Comparison of ENCODE assay signal across 11 cellular contexts in the genomic region with DNA sequence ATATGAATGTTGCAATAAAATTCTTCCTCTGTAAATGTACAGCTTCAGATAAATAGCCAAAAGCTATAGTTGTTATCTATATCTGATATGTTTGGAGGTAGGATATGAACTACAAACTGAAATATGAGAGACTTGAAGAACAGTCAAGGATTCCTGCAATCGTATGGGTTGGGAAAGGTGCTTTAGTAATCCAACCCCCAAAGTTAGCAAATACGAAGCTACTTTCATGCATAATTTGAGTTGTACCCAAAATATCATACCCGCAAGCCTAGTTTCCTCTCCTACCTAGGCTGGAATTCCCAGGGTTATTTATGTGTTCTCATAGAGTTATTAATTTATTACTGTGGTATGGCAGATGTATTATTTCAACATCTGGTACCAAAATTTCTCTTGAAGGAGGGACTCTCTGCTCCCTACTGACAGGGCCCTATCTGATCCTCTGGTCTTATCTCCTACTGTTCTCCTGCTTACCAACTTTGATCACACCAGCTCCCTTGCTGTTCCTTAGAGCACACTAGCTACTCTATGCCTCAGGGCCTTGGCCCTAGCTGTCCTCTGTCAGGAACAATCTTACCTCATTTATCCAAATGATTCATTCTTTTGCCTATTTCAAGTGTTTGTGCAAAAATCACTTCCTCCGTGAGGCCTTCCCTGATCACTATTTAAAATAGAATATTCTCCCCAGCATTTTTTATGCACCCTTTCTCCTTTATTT.
DNase-seq lines count a peak whose midpoint lies in the region; ATAC-seq, FAIRE-seq and TF ChIP-seq lines count a peak whose summit lies in the region.
"Had no signal": no experiment of that assay in that cellular context is flagged by ENCODE, and none has a peak within 500 bp of the region (broad histone marks: within the 10 kb centered on the region; RNA-seq: fewer than 3 reads in every experiment).

No MANE protein-coding gene starts in this region.

- peak; percentile 44 for FAIRE-seq in keratinocyte (lab: Jason Lieb, UNC)

- no peak for ATAC-seq in GM21529 (IDR thresholded peaks at IDR 0.05; ENCODE audit: unreplicated experiment)

- no peaks in the 10 kb centered on the region for H3K9me1 ChIP-seq in keratinocyte (ENCODE audit: control insufficient read depth, extremely low read depth, insufficient read depth, low read length)

- H2AFZ ChIP-seq in keratinocyte (ENCODE audit: control insufficient read depth, low read length): peak overlapping the region; percentile 56

- H3K4me1 ChIP-seq in ascending aorta: peaks cover 0 to 8% of the 10 kb centered on the region in 2 donors
- H3K4me1 ChIP-seq in keratinocyte (ENCODE audit: control insufficient read depth, extremely low read depth, insufficient read depth, low read length): peaks cover 16% of the 10 kb centered on the region
- peaks cover 3 to 31% (median 6%) of the 10 kb centered on the region in 4 donors for H3K4me1 ChIP-seq in tibial artery

- no peak for TF ChIP-seq CTCF in ascending aorta (IDR thresholded peaks at IDR 0.05)
- TF ChIP-seq CTCF in keratinocyte (optimal IDR thresholded peaks at IDR 0.05 in 1 of 3, IDR thresholded peaks at IDR 0.05 in 1 of 3, conservative IDR thresholded peaks at IDR 0.05 in 1 of 3; ENCODE audit: extremely low read depth in 1 of 3, insufficient read depth in 2 of 3, low read length in 3 of 3): no peak
- no peak for TF ChIP-seq CTCF in tibial artery (IDR thresholded peaks at IDR 0.05)

- H3K27me3 ChIP-seq in ascending aorta: no peaks in the 10 kb centered on the region
- no peaks in the 10 kb centered on the region for H3K27me3 ChIP-seq in keratinocyte (ENCODE audit: control insufficient read depth, extremely low read depth, insufficient read depth, low read length)
- no peaks in the 10 kb centered on the region for H3K27me3 ChIP-seq in tibial artery

- H4K20me1 ChIP-seq in keratinocyte (ENCODE audit: control insufficient read depth, extremely low read depth, insufficient read depth, low read length): no peaks in the 10 kb centered on the region

- H3K27ac ChIP-seq in ascending aorta (peak overlapping the region; percentile 15 to 58), keratinocyte (ENCODE audit: control insufficient read depth, insufficient read depth, low read length) (peak overlapping the region; percentile 43), tibial artery (peak overlapping the region; percentile 60)

- dilution Hi-C loops in keratinocyte (cut with MboI; ENCODE audit: extremely low pct_ligation_motif_present, low sequenced_read_pairs): no loop called here

- intact Hi-C loops in ascending aorta (cut with DNase I) (loop anchor here (2.0 to 10.0 kb wide), 7 partner anchors 286 to 1348 kb away; a partner anchor contains a TSS), tibial artery (cut with DNase I; ENCODE audit: low total_unique reads) (loop anchor here (10.0 kb wide), 2 partner anchors 508 to 858 kb away; a partner anchor contains a TSS)

- peaks cover 13% of the 10 kb centered on the region for H3K79me2 ChIP-seq in keratinocyte (ENCODE audit: control insufficient read depth, insufficient read depth, low read length)

- H3K9me3 ChIP-seq in ascending aorta: no peaks in the 10 kb centered on the region
- no peaks in the 10 kb centered on the region for H3K9me3 ChIP-seq in keratinocyte (ENCODE audit: control insufficient read depth, low read depth, low read length)
- H3K9me3 ChIP-seq in tibial artery: no peaks in the 10 kb centered on the region

- no peak overlapping the region for H3K9ac ChIP-seq in keratinocyte (ENCODE audit: control insufficient read depth, extremely low read depth, insufficient read depth, low read length)

- H3K36me3 ChIP-seq in ascending aorta: no peaks in the 10 kb centered on the region
- H3K36me3 ChIP-seq in keratinocyte (ENCODE audit: control insufficient read depth in 2 of 2, extremely low read depth in 1 of 2, insufficient read depth in 2 of 2, low read length in 2 of 2): no peaks in the 10 kb centered on the region
- no peaks in the 10 kb centered on the region for H3K36me3 ChIP-seq in tibial artery

- no peak overlapping the region for H3K4me3 ChIP-seq in ascending aorta
- H3K4me3 ChIP-seq in keratinocyte (ENCODE audit: control insufficient read depth in 2 of 3, extremely low read depth in 1 of 3, insufficient read depth in 2 of 3, low read depth in 1 of 3, low read length in 3 of 3): no peak overlapping the region
- H3K4me3 ChIP-seq in tibial artery: no peak overlapping the region

- DNase-seq in NCI-H82 (lab: John Stamatoyannopoulos, UW): peak; percentile 15
- DNase-seq in NCI-H82 treated with DMSO at 0.1 percent for 48 hours (lab: John Stamatoyannopoulos, UW; ENCODE audit: unreplicated experiment): no peak
- no peak for DNase-seq in ascending aorta (ENCODE audit: low spot score in 2 of 2)
- DNase-seq in keratinocyte (ENCODE audit: low read depth, low spot score): no peak
- no peak for DNase-seq in tibial artery
- DNase-seq in T1000 (lab: John Stamatoyannopoulos, UW): no peak
- DNase-seq in GF-D8 (lab: John Stamatoyannopoulos, UW): no peak
- DNase-seq: CD8-positive, alpha-beta T cell; retina; SIG-M5 had no signal

- H3K4me2 ChIP-seq in keratinocyte (ENCODE audit: control insufficient read depth, extremely low read depth, insufficient read depth, low read depth, low read length): peak overlapping the region; percentile 81
